1 cellular context compared by ENCODE assay signal in genomic region chr7:128928159-128928558, GRCh38.
TF ChIP-seq lines count a peak whose summit lies in the region.

No MANE protein-coding gene starts in this region.

TF ChIP-seq in HepG2, 621 proteins besides CTCF, POLR2A, EP300 and RAD21:
- TF ChIP-seq SRSF4 (IDR thresholded peaks at IDR 0.05; ENCODE audit: low read depth, low read length, poor library complexity, severe bottlenecking), result no peak
- peak; percentile 99 for TF ChIP-seq ZNF564 (CRISPR knock-in tag; IDR thresholded peaks at IDR 0.05)
- TF ChIP-seq ZKSCAN8 (CRISPR knock-in tag; IDR thresholded peaks at IDR 0.05; ENCODE audit: borderline replicate concordance), result no peak
- no peak for TF ChIP-seq SOX6 (IDR thresholded peaks at IDR 0.05)
- no peak for TF ChIP-seq SOX6 (CRISPR knock-in tag; IDR thresholded peaks at IDR 0.05)
- no peak for TF ChIP-seq ZNF570 (CRISPR knock-in tag; IDR thresholded peaks at IDR 0.05; ENCODE audit: borderline replicate concordance)
